8 cellular contexts compared by ENCODE assay signal in the genomic region with DNA sequence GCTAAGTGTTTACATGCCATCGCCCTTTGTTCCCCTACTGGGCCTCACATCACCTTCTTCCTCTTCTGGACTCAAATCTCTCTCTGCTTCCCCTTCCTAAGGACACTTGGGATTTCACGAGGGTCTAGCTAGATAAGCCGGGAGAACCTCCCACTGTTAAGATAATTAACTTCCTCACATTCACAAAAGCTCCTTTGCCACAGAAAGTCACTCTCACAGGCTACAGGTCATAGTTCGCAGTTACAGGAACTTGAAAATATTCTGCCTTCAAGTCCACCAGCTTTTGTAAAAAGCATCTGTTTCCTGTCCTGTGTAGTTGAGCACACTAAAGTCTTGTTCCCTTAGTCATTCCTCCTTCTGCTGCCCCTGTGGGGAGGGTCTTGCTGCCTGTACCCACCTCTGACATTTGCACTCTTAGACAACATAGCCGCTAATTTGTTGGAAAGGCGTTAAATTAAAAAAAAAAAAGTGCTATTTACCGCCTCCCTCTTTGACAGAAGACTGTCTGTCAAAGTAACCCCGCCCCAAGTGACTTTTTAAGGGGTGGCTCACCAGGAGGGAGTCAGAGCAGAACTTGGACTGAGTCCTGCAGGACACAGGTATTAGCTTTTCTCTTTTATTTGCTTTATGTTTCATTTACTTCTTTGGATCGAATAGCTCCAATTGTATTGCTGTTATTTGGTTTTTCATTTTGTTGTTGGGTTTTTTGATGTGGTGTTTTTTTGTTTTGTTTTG. TPM values are rescaled to one million over a fixed set of nuclear protein-coding genes. Genes with fewer than 3 reads are reported as not detected.
DNase-seq lines count a peak whose midpoint lies in the region; ATAC-seq and TF ChIP-seq lines count a peak whose summit lies in the region.

No MANE protein-coding gene starts in this region.

- H3K9me3 Mint-ChIP-seq in activated T-helper 17 cell treated with anti-CD3 and anti-CD28 coated beads, Interleukin-2, amount 50 U/mL, for 72 hours: no peaks in the 10 kb centered on the region
- no peaks in the 10 kb centered on the region for H3K9me3 Mint-ChIP-seq in stimulated activated naive CD8-positive, alpha-beta T cell treated with anti-CD3 and anti-CD28 coated beads, Interleukin-15, amount 100 ng/mL, for 72 hours

- H3K27me3 Mint-ChIP-seq in activated T-helper 17 cell treated with anti-CD3 and anti-CD28 coated beads, Interleukin-2, amount 50 U/mL, for 72 hours: no peaks in the 10 kb centered on the region
- H3K27me3 Mint-ChIP-seq in stimulated activated naive CD8-positive, alpha-beta T cell treated with anti-CD3 and anti-CD28 coated beads, Interleukin-15, amount 100 ng/mL, for 72 hours: no peaks in the 10 kb centered on the region

- WGBS in right lobe of liver (ENCODE audit: insufficient coverage, low coverage, low lambda C conversion rate, missing lambda C conversion rate): 11% methylated on average over 9 of the region's 9 CpGs

- no peaks in the 10 kb centered on the region for H3K27me3 ChIP-seq in right lobe of liver

- TF ChIP-seq CTCF in right lobe of liver (IDR thresholded peaks at IDR 0.05): no peak

- peaks cover 51% of the 10 kb centered on the region for H3K4me1 Mint-ChIP-seq in activated T-helper 17 cell treated with anti-CD3 and anti-CD28 coated beads, Interleukin-2, amount 50 U/mL, for 72 hours
- H3K4me1 Mint-ChIP-seq in stimulated activated naive CD8-positive, alpha-beta T cell treated with anti-CD3 and anti-CD28 coated beads, Interleukin-15, amount 100 ng/mL, for 72 hours: peaks cover 62% of the 10 kb centered on the region

- H3K4me1 ChIP-seq in right lobe of liver: no peaks in the 10 kb centered on the region

- H3K36me3 Mint-ChIP-seq in activated T-helper 17 cell treated with anti-CD3 and anti-CD28 coated beads, Interleukin-2, amount 50 U/mL, for 72 hours (ENCODE audit: low read depth): peaks cover 54% of the 10 kb centered on the region

- peak overlapping the region in 2 of 3 donors; percentile 9 to 25 for H3K27ac ChIP-seq in right lobe of liver

- peak overlapping the region; percentile 93 for H3K27ac Mint-ChIP-seq in activated T-helper 17 cell treated with anti-CD3 and anti-CD28 coated beads, Interleukin-2, amount 50 U/mL, for 72 hours
- peak overlapping the region; percentile 96 to 100 for H3K27ac Mint-ChIP-seq in stimulated activated naive CD8-positive, alpha-beta T cell treated with anti-CD3 and anti-CD28 coated beads, Interleukin-15, amount 100 ng/mL, for 72 hours

- H3K4me3 Mint-ChIP-seq in activated T-helper 17 cell treated with anti-CD3 and anti-CD28 coated beads, Interleukin-2, amount 50 U/mL, for 72 hours: peak overlapping the region; percentile 95
- peak overlapping the region; percentile 91 to 93 for H3K4me3 Mint-ChIP-seq in stimulated activated naive CD8-positive, alpha-beta T cell treated with anti-CD3 and anti-CD28 coated beads, Interleukin-15, amount 100 ng/mL, for 72 hours

- no peaks in the 10 kb centered on the region for H3K36me3 ChIP-seq in right lobe of liver

- H3K4me3 ChIP-seq in right lobe of liver: peak overlapping the region in 2 of 3 donors; percentile 11 to 14

- TF ChIP-seq POLR2A in right lobe of liver (IDR thresholded peaks at IDR 0.05): peak; percentile 71

- DNase-seq in NOMO-1 (lab: John Stamatoyannopoulos, UW; ENCODE audit: unreplicated experiment in 2 of 2) (peak; percentile 73 to 93), right lobe of liver (no peak), NCI-H2107 (lab: John Stamatoyannopoulos, UW) (no peak), dedifferentiated amniotic fluid mesenchymal stem cell (ENCODE audit: extremely low spot score) (no peak)
- DNase-seq in stimulated activated naive CD8-positive, alpha-beta T cell treated with anti-CD3 and anti-CD28 coated beads, Interleukin-15, amount 100 ng/mL, for 72 hours: peak; percentile 82 to 88

- H3K9me3 ChIP-seq in right lobe of liver: no peaks in the 10 kb centered on the region

- intact Hi-C loops in right lobe of liver (cut with DNase I): no loop called here

- ATAC-seq in GM19324 (IDR thresholded peaks at IDR 0.05; ENCODE audit: low FRiP score, unreplicated experiment) (peak; percentile 38), right lobe of liver (peak; percentile 61 to 82 (median 71)), GM21367 (IDR thresholded peaks at IDR 0.05; ENCODE audit: unreplicated experiment) (no peak)
- peak; percentile 76 for ATAC-seq in activated T-helper 17 cell treated with anti-CD3 and anti-CD28 coated beads, Interleukin-2, amount 50 U/mL, for 72 hours (replicated peaks)
- ATAC-seq in stimulated activated naive CD8-positive, alpha-beta T cell treated with anti-CD3 and anti-CD28 coated beads, Interleukin-15, amount 100 ng/mL, for 72 hours: peak; percentile 82

RNA-seq across cellular contexts. Expression of a gene that starts 26.8 kb away (rescaled TPM):
- 10 to 100 TPM; 27.1 to 30.7 TPM for total RNA-seq in activated T-helper 17 cell treated with anti-CD3 and anti-CD28 coated beads, Interleukin-2, amount 50 U/mL, for 72 hours
- 1 to 10 TPM in 3 of 6 experiments, under 1 TPM in 2, not detected in 1; 0.49 to 1.4 (median 1.2) TPM for total RNA-seq in right lobe of liver

Comparison
In these comparisons a context has a peak if more than half of its experiments do, and no peak if none do; other contexts are left out.
1. DNase-seq: peak in NOMO-1 (2 of 2) and stimulated activated naive CD8-positive, alpha-beta T cell treated with anti-CD3 and anti-CD28 coated beads, Interleukin-15, amount 100 ng/mL, for 72 hours (2 of 2); none in right lobe of liver (0 of 3), NCI-H2107 (single experiment) and dedifferentiated amniotic fluid mesenchymal stem cell (single experiment).
2. RNA of a gene that starts 26.8 kb away (total RNA-seq): 27.1 to 30.7 TPM in activated T-helper 17 cell treated with anti-CD3 and anti-CD28 coated beads, Interleukin-2, amount 50 U/mL, for 72 hours; 0.49 to 1.4 TPM in right lobe of liver; every median in the first group is over 10 times any median in the second.